Comparison of ENCODE assay signal across 9 cellular contexts in genomic region chr2:30234180-30234971, GRCh38. TPM values are rescaled to one million over a fixed set of nuclear protein-coding genes. Genes with fewer than 3 reads are reported as not detected.
A peak's percentile ranks its signal among the peaks of the same experiment; 100 is the strongest.
DNase-seq lines count a peak whose midpoint lies in the region; ATAC-seq and TF ChIP-seq lines count a peak whose summit lies in the region.
"Had no signal": no experiment of that assay in that cellular context is flagged by ENCODE, and none has a peak within 500 bp of the region (broad histone marks: within the 10 kb centered on the region; RNA-seq: fewer than 3 reads in every experiment).

No MANE protein-coding gene starts in this region.

- intact Hi-C loops in A673 (cut with micrococcal nuclease; ENCODE audit: unreplicated experiment), result loop anchor here (10.0 kb wide), 1 partner anchor 210 kb away; the partner anchor contains the start of gene LCLAT1

- H3K36me3 ChIP-seq in A673 (ENCODE audit: insufficient read depth, low read length, poor library complexity, severe bottlenecking), result peaks cover 54% of the 10 kb centered on the region
- H3K36me3 ChIP-seq in thoracic aorta, result peaks cover 4% of the 10 kb centered on the region
- H3K36me3 ChIP-seq: adrenal gland had no signal

- CTCF ChIA-PET in A673 (lab: Charles Lee), result no interaction called here

- H3K4me1 Mint-ChIP-seq in activated naive CD8-positive, alpha-beta T cell (ENCODE audit: low read depth), result peaks cover 76% of the 10 kb centered on the region

- H3K27me3 ChIP-seq in A673 (replicated peaks; ENCODE audit: insufficient read depth, low read depth, low read length, poor library complexity) (no peaks in the 10 kb centered on the region), thoracic aorta (replicated peaks; ENCODE audit: insufficient read depth) (no peaks in the 10 kb centered on the region)
- H3K27me3 ChIP-seq: adrenal gland had no signal

- no peaks in the 10 kb centered on the region for H3K27me3 Mint-ChIP-seq in activated naive CD8-positive, alpha-beta T cell

- ATAC-seq in thoracic aorta (ENCODE audit: insufficient number of reproducible peaks, low FRiP score, low read depth) (no peak), omental fat pad (ENCODE audit: low FRiP score) (no peak)

- POLR2A ChIA-PET in A673 (lab: Charles Lee; ENCODE audit: low non-redundant PET), result no interaction called here

- peak overlapping the region; percentile 84 for H3K4me3 Mint-ChIP-seq in activated naive CD8-positive, alpha-beta T cell

- no TSS peak for BruUV-seq in A673 (replicated peaks; lab: Mats Ljungman, UMichigan)

- H3K9me3 ChIP-seq in A673 (ENCODE audit: low read depth, low read length, poor library complexity, severe bottlenecking), result no peaks in the 10 kb centered on the region
- H3K9me3 ChIP-seq in thoracic aorta, result no peaks in the 10 kb centered on the region
- H3K9me3 ChIP-seq: adrenal gland had no signal

- peak overlapping the region; percentile 99 for H3K27ac Mint-ChIP-seq in activated naive CD8-positive, alpha-beta T cell

- no peak for TF ChIP-seq CTCF in A673 (conservative IDR thresholded peaks at IDR 0.05; ENCODE audit: low read depth, low read length)
- TF ChIP-seq CTCF in thoracic aorta (IDR thresholded peaks at IDR 0.05), result no peak
- TF ChIP-seq CTCF in omental fat pad (IDR thresholded peaks at IDR 0.05), result no peak

- peaks cover 21% of the 10 kb centered on the region for H3K36me3 Mint-ChIP-seq in activated naive CD8-positive, alpha-beta T cell

- DNase-seq in A673 (ENCODE audit: low spot score) (no peak), HS-27A (ENCODE audit: low read depth) (peak; percentile 51), left kidney (ENCODE audit: low read depth, low spot score) (peak; percentile 87), thoracic aorta (ENCODE audit: low spot score) (peak; percentile 52), foreskin melanocyte (no peak), omental fat pad (ENCODE audit: low spot score) (no peak), NCI-H1048 (lab: John Stamatoyannopoulos, UW) (no peak)

- H3K9me3 Mint-ChIP-seq in activated naive CD8-positive, alpha-beta T cell (ENCODE audit: low read depth), result no peaks in the 10 kb centered on the region

- H3K27ac ChIP-seq in A673 (ENCODE audit: low read depth, low read length, poor library complexity, severe bottlenecking), result peak overlapping the region; percentile 20
- H3K27ac ChIP-seq in thoracic aorta, result peak overlapping the region; percentile 92 to 96

- H3K4me1 ChIP-seq in A673 (ENCODE audit: insufficient read depth, low read length, poor library complexity, severe bottlenecking), result peaks cover 14% of the 10 kb centered on the region
- H3K4me1 ChIP-seq in thoracic aorta (ENCODE audit: control insufficient read depth in 1 of 2, low read depth in 2 of 2), result peaks cover 50 to 61% of the 10 kb centered on the region in 2 donors

- H3K4me3 ChIP-seq in A673 (ENCODE audit: low read depth, low read length, poor library complexity, severe bottlenecking), result peak overlapping the region; percentile 81
- peak overlapping the region; percentile 99 for H3K4me3 ChIP-seq in thoracic aorta

RNA-seq across cellular contexts. Expression of gene LBH, which starts 3.0 kb away (rescaled TPM):
- total RNA-seq in A673 (2021) (114 and 140 TPM in 2 replicates), thoracic aorta (100 to 1,000 TPM; 121 to 210 TPM), omental fat pad (10 to 100 TPM; 14.4 to 20.6 (median 19.4) TPM)

Comparison
In these comparisons a context has a peak if more than half of its experiments do, and no peak if none do; other contexts are left out.
1. DNase-seq: peak in HS-27A (single experiment), left kidney (single experiment) and thoracic aorta (single experiment); none in A673 (single experiment), foreskin melanocyte (single experiment), omental fat pad (single experiment) and NCI-H1048 (single experiment).